2 cellular contexts compared by ENCODE assay signal in the genomic region with DNA sequence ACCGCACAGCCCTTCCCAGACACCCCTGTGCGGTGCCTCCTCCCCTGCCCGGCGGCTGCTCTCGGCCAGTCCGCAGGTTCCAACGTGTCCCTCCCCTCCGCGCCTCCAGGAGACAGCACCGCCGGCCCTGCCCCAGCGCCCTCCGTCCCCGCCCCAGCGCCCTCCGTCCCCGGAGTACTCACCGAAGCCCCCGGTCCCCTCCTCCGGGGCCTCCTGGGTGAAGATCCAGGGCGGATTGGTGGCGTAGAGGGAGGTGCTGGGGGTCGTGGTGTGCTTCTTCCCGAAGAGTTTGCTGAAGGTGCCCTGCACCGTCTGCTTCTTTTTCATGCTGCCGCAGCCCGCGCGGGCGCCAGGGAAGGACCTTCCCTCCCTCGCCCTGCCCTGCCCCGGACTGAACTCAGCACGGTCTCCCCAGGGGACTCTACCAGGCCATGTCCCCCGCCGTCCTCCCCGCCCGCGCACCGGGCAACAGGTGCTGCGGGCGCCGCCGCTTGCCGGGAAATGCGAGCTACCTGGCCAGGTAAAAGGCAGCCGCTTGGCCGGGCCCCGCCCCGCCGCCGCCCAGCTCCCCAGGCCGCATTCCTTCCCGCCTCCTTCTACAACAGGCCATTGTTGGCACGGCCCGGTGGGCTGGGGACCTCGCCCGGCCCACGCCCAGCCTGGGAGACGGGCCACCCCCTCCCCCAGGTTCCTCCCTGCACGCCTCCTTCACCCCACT.
TF ChIP-seq lines count a peak whose summit lies in the region.

A gene with protein sequence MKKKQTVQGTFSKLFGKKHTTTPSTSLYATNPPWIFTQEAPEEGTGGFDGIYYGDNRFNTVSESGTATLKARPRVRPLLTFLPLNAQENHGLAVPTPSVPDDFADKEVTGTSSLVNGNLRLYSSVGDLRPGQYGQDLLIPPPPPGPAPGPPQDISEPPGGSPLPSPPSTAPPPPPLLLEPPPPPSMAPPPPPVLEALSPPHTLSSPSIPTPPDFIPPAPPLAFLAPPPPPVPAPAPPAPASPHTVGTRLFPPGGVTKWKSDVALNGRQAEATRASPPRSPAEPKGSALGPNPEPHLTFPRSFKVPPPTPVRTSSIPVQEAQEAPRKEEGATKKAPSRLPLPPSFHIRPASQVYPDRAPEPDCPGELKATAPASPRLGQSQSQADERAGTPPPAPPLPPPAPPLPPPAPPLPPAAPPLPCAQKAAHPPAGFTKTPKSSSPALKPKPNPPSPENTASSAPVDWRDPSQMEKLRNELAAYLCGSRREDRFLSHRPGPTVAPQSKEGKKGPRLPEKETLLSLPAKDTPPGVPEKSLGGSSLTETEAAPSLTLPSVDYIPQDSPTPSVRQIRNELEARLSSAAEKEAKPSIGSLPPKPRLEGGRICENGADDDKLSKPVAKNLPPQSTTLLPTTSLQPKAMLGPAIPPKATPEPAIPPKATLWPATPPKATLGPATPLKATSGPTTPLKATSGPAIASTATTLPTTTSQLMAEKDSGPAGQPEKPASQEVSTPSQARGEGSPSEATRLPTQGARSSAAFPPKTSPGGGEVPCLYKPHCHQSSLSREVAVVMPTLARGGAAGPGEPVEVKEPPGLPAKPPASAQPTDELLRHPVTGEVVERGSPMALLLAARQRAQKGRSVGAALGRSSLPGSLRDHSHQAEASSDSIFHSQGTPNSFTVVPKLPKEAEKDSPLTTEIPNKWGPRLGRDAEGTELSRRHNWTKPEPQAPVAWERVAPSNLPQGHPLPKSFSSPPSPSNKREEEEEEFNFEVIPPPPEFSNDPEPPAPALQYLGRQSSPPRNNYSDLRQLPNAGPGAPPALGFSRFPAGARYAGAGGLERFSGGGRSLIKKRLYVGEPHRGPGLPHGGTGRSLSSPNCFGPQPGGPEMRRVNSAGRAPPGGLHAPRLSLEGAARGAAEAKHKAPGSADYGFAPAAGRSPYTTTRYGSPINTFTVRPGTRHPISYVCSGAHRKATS (minus strand): TSS at position 503 of the 718 bp plus-strand sequence. CDS start 176 bp downstream, at position 327.

TF ChIP-seq in SK-N-SH, 30 proteins besides CTCF, POLR2A, EP300 and RAD21 (continued from another document):
- TF ChIP-seq, protein P1, sequence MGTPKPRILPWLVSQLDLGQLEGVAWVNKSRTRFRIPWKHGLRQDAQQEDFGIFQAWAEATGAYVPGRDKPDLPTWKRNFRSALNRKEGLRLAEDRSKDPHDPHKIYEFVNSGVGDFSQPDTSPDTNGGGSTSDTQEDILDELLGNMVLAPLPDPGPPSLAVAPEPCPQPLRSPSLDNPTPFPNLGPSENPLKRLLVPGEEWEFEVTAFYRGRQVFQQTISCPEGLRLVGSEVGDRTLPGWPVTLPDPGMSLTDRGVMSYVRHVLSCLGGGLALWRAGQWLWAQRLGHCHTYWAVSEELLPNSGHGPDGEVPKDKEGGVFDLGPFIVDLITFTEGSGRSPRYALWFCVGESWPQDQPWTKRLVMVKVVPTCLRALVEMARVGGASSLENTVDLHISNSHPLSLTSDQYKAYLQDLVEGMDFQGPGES (IDR thresholded peaks at IDR 0.05; ENCODE audit: low read depth, low read length), result no peak
- no peak for TF ChIP-seq ZBTB33 (IDR thresholded peaks at IDR 0.05; ENCODE audit: borderline replicate concordance, low read depth)
- no peak for TF ChIP-seq FOSL2 (IDR thresholded peaks at IDR 0.05; ENCODE audit: borderline replicate concordance, low read depth)
- TF ChIP-seq GABPA (IDR thresholded peaks at IDR 0.05; ENCODE audit: low read depth), result no peak
- TF ChIP-seq, protein P2, sequence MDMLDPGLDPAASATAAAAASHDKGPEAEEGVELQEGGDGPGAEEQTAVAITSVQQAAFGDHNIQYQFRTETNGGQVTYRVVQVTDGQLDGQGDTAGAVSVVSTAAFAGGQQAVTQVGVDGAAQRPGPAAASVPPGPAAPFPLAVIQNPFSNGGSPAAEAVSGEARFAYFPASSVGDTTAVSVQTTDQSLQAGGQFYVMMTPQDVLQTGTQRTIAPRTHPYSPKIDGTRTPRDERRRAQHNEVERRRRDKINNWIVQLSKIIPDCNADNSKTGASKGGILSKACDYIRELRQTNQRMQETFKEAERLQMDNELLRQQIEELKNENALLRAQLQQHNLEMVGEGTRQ (IDR thresholded peaks at IDR 0.05; ENCODE audit: borderline replicate concordance, low read depth, low read length), result no peak
- no peak for TF ChIP-seq REST (IDR thresholded peaks at IDR 0.05; ENCODE audit: low read depth, low read length)
- TF ChIP-seq RFX5 (IDR thresholded peaks at IDR 0.05; ENCODE audit: low read length), result no peak
- no peak for TF ChIP-seq JUND (IDR thresholded peaks at IDR 0.05)
- no peak for TF ChIP-seq YY1 (IDR thresholded peaks at IDR 0.05; ENCODE audit: low read depth)
- TF ChIP-seq TEAD4 (IDR thresholded peaks at IDR 0.05; ENCODE audit: borderline replicate concordance, insufficient read depth), result no peak
- no peak for TF ChIP-seq MAX (IDR thresholded peaks at IDR 0.05; ENCODE audit: low read depth)
- no peak for TF ChIP-seq USF1 (IDR thresholded peaks at IDR 0.05; ENCODE audit: borderline replicate concordance, low read depth)
- TF ChIP-seq RCOR1 (IDR thresholded peaks at IDR 0.05; ENCODE audit: low read length), result no peak

TF ChIP-seq in SK-N-SH treated with all-trans-retinoic acid at 6 μM for 48 hours, 23 proteins besides CTCF, POLR2A, EP300 and RAD21 (continued from another document):
- TF ChIP-seq CSRNP3 (CRISPR knock-in tag; IDR thresholded peaks at IDR 0.05) (no peak), ZFP3 (CRISPR knock-in tag; IDR thresholded peaks at IDR 0.05) (no peak), ZNF70 (CRISPR knock-in tag; IDR thresholded peaks at IDR 0.05) (no peak), ISL1 (CRISPR knock-in tag; IDR thresholded peaks at IDR 0.05) (no peak), SNAI2 (CRISPR knock-in tag; IDR thresholded peaks at IDR 0.05) (no peak), ZC3H10 (CRISPR knock-in tag; IDR thresholded peaks at IDR 0.05) (no peak), ZNF8 (CRISPR knock-in tag; IDR thresholded peaks at IDR 0.05) (no peak), RARB (CRISPR knock-in tag; IDR thresholded peaks at IDR 0.05) (no peak), BACH2 (CRISPR knock-in tag; IDR thresholded peaks at IDR 0.05; ENCODE audit: borderline replicate concordance) (no peak), CSDC2 (CRISPR knock-in tag; IDR thresholded peaks at IDR 0.05) (no peak), PPARA (CRISPR knock-in tag; IDR thresholded peaks at IDR 0.05; ENCODE audit: borderline replicate concordance) (no peak), OSR1 (CRISPR knock-in tag; IDR thresholded peaks at IDR 0.05) (no peak), TCF4 (CRISPR knock-in tag; IDR thresholded peaks at IDR 0.05; ENCODE audit: borderline replicate concordance) (no peak), GLIS3 (CRISPR knock-in tag; IDR thresholded peaks at IDR 0.05) (no peak), ZFP30 (CRISPR knock-in tag; IDR thresholded peaks at IDR 0.05) (no peak), TOX (CRISPR knock-in tag; IDR thresholded peaks at IDR 0.05; ENCODE audit: borderline replicate concordance) (no peak), ESRRG (CRISPR knock-in tag; IDR thresholded peaks at IDR 0.05) (no peak)
- TF ChIP-seq, protein P3, sequence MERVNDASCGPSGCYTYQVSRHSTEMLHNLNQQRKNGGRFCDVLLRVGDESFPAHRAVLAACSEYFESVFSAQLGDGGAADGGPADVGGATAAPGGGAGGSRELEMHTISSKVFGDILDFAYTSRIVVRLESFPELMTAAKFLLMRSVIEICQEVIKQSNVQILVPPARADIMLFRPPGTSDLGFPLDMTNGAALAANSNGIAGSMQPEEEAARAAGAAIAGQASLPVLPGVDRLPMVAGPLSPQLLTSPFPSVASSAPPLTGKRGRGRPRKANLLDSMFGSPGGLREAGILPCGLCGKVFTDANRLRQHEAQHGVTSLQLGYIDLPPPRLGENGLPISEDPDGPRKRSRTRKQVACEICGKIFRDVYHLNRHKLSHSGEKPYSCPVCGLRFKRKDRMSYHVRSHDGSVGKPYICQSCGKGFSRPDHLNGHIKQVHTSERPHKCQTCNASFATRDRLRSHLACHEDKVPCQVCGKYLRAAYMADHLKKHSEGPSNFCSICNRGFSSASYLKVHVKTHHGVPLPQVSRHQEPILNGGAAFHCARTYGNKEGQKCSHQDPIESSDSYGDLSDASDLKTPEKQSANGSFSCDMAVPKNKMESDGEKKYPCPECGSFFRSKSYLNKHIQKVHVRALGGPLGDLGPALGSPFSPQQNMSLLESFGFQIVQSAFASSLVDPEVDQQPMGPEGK (CRISPR knock-in tag; IDR thresholded peaks at IDR 0.05; ENCODE audit: borderline replicate concordance), result no peak
- TF ChIP-seq, protein P4, sequence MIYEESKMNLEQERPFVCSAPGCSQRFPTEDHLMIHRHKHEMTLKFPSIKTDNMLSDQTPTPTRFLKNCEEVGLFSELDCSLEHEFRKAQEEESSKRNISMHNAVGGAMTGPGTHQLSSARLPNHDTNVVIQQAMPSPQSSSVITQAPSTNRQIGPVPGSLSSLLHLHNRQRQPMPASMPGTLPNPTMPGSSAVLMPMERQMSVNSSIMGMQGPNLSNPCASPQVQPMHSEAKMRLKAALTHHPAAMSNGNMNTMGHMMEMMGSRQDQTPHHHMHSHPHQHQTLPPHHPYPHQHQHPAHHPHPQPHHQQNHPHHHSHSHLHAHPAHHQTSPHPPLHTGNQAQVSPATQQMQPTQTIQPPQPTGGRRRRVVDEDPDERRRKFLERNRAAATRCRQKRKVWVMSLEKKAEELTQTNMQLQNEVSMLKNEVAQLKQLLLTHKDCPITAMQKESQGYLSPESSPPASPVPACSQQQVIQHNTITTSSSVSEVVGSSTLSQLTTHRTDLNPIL (CRISPR knock-in tag; IDR thresholded peaks at IDR 0.05; ENCODE audit: low read depth), result no peak
TF ChIP-seq in SK-N-SH treated with all-trans-retinoic acid at 6 μM for 48 hours: peak in this region for 0.
